Comparison of ENCODE assay signal across 8 cellular contexts in genomic region chr13:41668130-41668757, GRCh38.
DNase-seq lines count a peak whose midpoint lies in the region; FAIRE-seq and TF ChIP-seq lines count a peak whose summit lies in the region.

No MANE protein-coding gene starts in this region.

- peak; percentile 52 for DNase-seq in activated naive CD4-positive, alpha-beta T cell treated with anti-CD3 and anti-CD28 coated beads for 36 hours
- no peak for DNase-seq in activated naive CD4-positive, alpha-beta T cell (lab: John Stamatoyannopoulos, UW)
- DNase-seq in H7 (peak; percentile 30), M059J (ENCODE audit: low read depth) (peak; percentile 87), RCC 7860 (ENCODE audit: low spot score) (peak; percentile 69), MCF 10A (ENCODE audit: unreplicated experiment) (peak; percentile 90), iPS DF 6.9 (ENCODE audit: low read depth, low spot score) (peak; percentile 66), smooth muscle cell (lab: John Stamatoyannopoulos, UW; ENCODE audit: unreplicated experiment) (no peak)

- intact Hi-C loops in activated naive CD4-positive, alpha-beta T cell treated with anti-CD3 and anti-CD28 coated beads for 36 hours (cut with micrococcal nuclease) = loop anchor here (1.0 to 10.0 kb wide), 4 partner anchors 237 to 548 kb away; no protein-coding TSS in a partner anchor
- intact Hi-C loops in MCF 10A (cut with micrococcal nuclease) = loop anchor here (1.0 to 10.0 kb wide), 9 partner anchors 237 to 549 kb away; partner anchors contain the start of gene VWA8

- no peaks in the 10 kb centered on the region for H3K9me3 ChIP-seq in iPS DF 6.9 (ENCODE audit: control insufficient read depth, insufficient read depth, low read length)
- H3K9me3 ChIP-seq in smooth muscle cell (replicated peaks; ENCODE audit: low read depth) = no peaks in the 10 kb centered on the region

- no peaks in the 10 kb centered on the region for H3K79me2 ChIP-seq in smooth muscle cell (ENCODE audit: low read depth)

- FAIRE-seq in RCC 7860 (lab: Jason Lieb, UNC) = peak; percentile 65

- peaks cover 2% of the 10 kb centered on the region for H3K36me3 Mint-ChIP-seq in activated naive CD4-positive, alpha-beta T cell treated with anti-CD3 and anti-CD28 coated beads for 36 hours (ENCODE audit: low read depth)
- peaks cover 21% of the 10 kb centered on the region for H3K36me3 Mint-ChIP-seq in MCF 10A (ENCODE audit: insufficient read depth, unreplicated experiment)

- H3F3A ChIP-seq in smooth muscle cell (ENCODE audit: low read depth) = no peaks in the 10 kb centered on the region

- H3K27ac ChIP-seq in iPS DF 6.9 (ENCODE audit: low read length) (no peak overlapping the region), smooth muscle cell (ENCODE audit: low read depth) (no peak overlapping the region)

- BruUV-seq in MCF 10A (replicated peaks; lab: Mats Ljungman, UMichigan) = no TSS peak

- POLR2A ChIA-PET in MCF 10A (lab: Yijun Ruan, JAX) = interaction anchor here (0.6 to 2.7 kb wide), 14 partner anchors 10 to 443 kb away, joined by 3 to 12 read pairs (median 4); partner anchors contain the start of gene VWA8

- no peaks in the 10 kb centered on the region for H3K27me3 Mint-ChIP-seq in activated naive CD4-positive, alpha-beta T cell treated with anti-CD3 and anti-CD28 coated beads for 36 hours (ENCODE audit: low read depth)
- no peaks in the 10 kb centered on the region for H3K27me3 Mint-ChIP-seq in MCF 10A (ENCODE audit: insufficient read depth, unreplicated experiment)

- CTCF ChIA-PET in activated naive CD4-positive, alpha-beta T cell treated with anti-CD3 and anti-CD28 coated beads for 36 hours (lab: Charles Lee) = interaction anchor here (0.6 to 5.2 kb wide), 27 partner anchors 9 to 658 kb away, joined by 3 to 57 read pairs (median 3); no protein-coding TSS in a partner anchor
- CTCF ChIA-PET in MCF 10A (lab: Yijun Ruan, JAX) = interaction anchor here (0.6 to 4.2 kb wide), 68 partner anchors 10 to 604 kb away, joined by 3 to 75 read pairs (median 4); partner anchors contain the start of gene AKAP11

- no peak overlapping the region for H3K4me2 ChIP-seq in smooth muscle cell

- H3K9me3 Mint-ChIP-seq in activated naive CD4-positive, alpha-beta T cell treated with anti-CD3 and anti-CD28 coated beads for 36 hours = no peaks in the 10 kb centered on the region
- no peaks in the 10 kb centered on the region for H3K9me3 Mint-ChIP-seq in MCF 10A (ENCODE audit: unreplicated experiment)

- H3K4me3 ChIP-seq in H7 (ENCODE audit: insufficient read depth, low read depth, low read length) (no peak overlapping the region), iPS DF 6.9 (ENCODE audit: low read length) (no peak overlapping the region), smooth muscle cell (no peak overlapping the region)

- H3K36me3 ChIP-seq in H7 (replicated peaks; ENCODE audit: control insufficient read depth, insufficient read depth, low read length) (no peaks in the 10 kb centered on the region), iPS DF 6.9 (ENCODE audit: control insufficient read depth, insufficient read depth, low read length) (no peaks in the 10 kb centered on the region), smooth muscle cell (ENCODE audit: low read depth) (no peaks in the 10 kb centered on the region)

- TF ChIP-seq CTCF in MCF 10A (IDR thresholded peaks at IDR 0.05; ENCODE audit: unreplicated experiment) (peak; percentile 75), smooth muscle cell (IDR thresholded peaks at IDR 0.05; ENCODE audit: borderline replicate concordance, insufficient read depth, poor library complexity, severe bottlenecking) (peak; percentile 76)

- WGBS in iPS DF 6.9 (ENCODE audit: insufficient coverage, insufficient read length) = no CpG with 5 or more reads among the region's 1 CpG
- 13% methylated on average over 1 of the region's 1 CpG for WGBS in smooth muscle cell (ENCODE audit: low lambda C conversion rate)

- H3K4me1 ChIP-seq in iPS DF 6.9 (ENCODE audit: control insufficient read depth, insufficient read depth, low read length) (no peaks in the 10 kb centered on the region), smooth muscle cell (ENCODE audit: low read depth) (no peaks in the 10 kb centered on the region)

- no peaks in the 10 kb centered on the region for H4K20me1 ChIP-seq in smooth muscle cell (ENCODE audit: low read depth)

- H2AFZ ChIP-seq in smooth muscle cell (ENCODE audit: low read depth) = no peak overlapping the region

- no peak overlapping the region for H3K4me3 Mint-ChIP-seq in activated naive CD4-positive, alpha-beta T cell treated with anti-CD3 and anti-CD28 coated beads for 36 hours
- H3K4me3 Mint-ChIP-seq in MCF 10A (ENCODE audit: unreplicated experiment) = no peak overlapping the region

- H3K9ac ChIP-seq in smooth muscle cell (ENCODE audit: low read depth) = no peak overlapping the region

- no peaks in the 10 kb centered on the region for H3K4me1 Mint-ChIP-seq in activated naive CD4-positive, alpha-beta T cell treated with anti-CD3 and anti-CD28 coated beads for 36 hours (ENCODE audit: low read depth)
- H3K4me1 Mint-ChIP-seq in MCF 10A (ENCODE audit: insufficient read depth, unreplicated experiment) = peaks cover 6% of the 10 kb centered on the region

- H3K27ac Mint-ChIP-seq in activated naive CD4-positive, alpha-beta T cell treated with anti-CD3 and anti-CD28 coated beads for 36 hours = no peak overlapping the region
- H3K27ac Mint-ChIP-seq in MCF 10A (ENCODE audit: low read depth, unreplicated experiment) = no peak overlapping the region

- no peaks in the 10 kb centered on the region for H3K27me3 ChIP-seq in H7 (ENCODE audit: control insufficient read depth, insufficient read depth, low read length)
- no peaks in the 10 kb centered on the region for H3K27me3 ChIP-seq in iPS DF 6.9 (ENCODE audit: control insufficient read depth, insufficient read depth, low read length)
- H3K27me3 ChIP-seq in smooth muscle cell (ENCODE audit: low read depth) = no peaks in the 10 kb centered on the region

Comparison
In these comparisons a context has a peak if more than half of its experiments do, and no peak if none do; other contexts are left out.
1. DNase-seq: peak in activated naive CD4-positive, alpha-beta T cell treated with anti-CD3 and anti-CD28 coated beads for 36 hours (single experiment), H7 (single experiment), M059J (single experiment), RCC 7860 (single experiment), MCF 10A (single experiment) and iPS DF 6.9 (single experiment); none in activated naive CD4-positive, alpha-beta T cell (0 of 4) and smooth muscle cell (single experiment).